ENCODE assay signal across 2 cellular contexts in the genomic region with DNA sequence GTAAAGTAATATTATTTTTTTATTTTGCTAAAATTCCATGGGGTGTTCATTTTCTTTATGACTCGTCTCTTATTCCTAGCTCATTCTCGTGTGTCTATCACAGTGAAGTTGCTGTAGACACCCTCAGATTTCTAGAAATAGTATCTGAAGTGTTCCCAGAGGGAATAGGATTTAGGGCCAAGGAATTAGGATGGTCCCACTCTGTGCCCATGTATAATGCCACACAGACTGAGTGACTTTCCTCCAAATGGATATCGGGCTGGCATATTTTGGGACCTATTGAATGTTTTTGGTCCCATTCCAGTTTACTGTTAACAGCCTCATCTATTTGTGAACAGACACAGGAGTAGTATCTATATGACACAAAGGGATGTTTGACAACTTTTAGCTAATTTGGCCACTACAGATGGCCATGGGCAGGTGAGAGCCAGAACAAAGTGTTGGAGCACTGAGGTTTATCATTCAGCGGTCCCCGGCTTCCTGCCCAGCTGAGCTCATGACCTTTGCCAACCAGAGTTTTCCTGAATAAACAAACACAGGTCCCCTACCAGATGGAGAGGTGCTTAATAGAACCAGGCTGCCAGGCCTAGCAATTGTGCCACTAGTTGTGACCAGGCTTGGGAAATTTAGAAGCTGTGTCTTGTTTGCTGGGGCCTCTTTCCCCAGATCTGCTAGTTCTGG.
TF ChIP-seq lines count a peak whose summit lies in the region.

No MANE protein-coding gene starts in this region.

TF ChIP-seq in A549, 52 proteins besides CTCF, POLR2A, EP300 and RAD21:
- TF ChIP-seq BHLHE40 (IDR thresholded peaks at IDR 0.05; ENCODE audit: low read depth, low read length) (no peak), RARB (CRISPR knock-in tag; IDR thresholded peaks at IDR 0.05) (no peak), PHF8 (IDR thresholded peaks at IDR 0.05; ENCODE audit: borderline replicate concordance, low read depth) (no peak), MYC (IDR thresholded peaks at IDR 0.05; ENCODE audit: borderline replicate concordance, low read length) (no peak), NR3C1 (IDR thresholded peaks at IDR 0.05) (no peak)
- TF ChIP-seq, protein P1, sequence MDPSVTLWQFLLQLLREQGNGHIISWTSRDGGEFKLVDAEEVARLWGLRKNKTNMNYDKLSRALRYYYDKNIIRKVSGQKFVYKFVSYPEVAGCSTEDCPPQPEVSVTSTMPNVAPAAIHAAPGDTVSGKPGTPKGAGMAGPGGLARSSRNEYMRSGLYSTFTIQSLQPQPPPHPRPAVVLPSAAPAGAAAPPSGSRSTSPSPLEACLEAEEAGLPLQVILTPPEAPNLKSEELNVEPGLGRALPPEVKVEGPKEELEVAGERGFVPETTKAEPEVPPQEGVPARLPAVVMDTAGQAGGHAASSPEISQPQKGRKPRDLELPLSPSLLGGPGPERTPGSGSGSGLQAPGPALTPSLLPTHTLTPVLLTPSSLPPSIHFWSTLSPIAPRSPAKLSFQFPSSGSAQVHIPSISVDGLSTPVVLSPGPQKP (IDR thresholded peaks at IDR 0.05; ENCODE audit: low read depth, low read length) = no peak
- TF ChIP-seq, protein P2, sequence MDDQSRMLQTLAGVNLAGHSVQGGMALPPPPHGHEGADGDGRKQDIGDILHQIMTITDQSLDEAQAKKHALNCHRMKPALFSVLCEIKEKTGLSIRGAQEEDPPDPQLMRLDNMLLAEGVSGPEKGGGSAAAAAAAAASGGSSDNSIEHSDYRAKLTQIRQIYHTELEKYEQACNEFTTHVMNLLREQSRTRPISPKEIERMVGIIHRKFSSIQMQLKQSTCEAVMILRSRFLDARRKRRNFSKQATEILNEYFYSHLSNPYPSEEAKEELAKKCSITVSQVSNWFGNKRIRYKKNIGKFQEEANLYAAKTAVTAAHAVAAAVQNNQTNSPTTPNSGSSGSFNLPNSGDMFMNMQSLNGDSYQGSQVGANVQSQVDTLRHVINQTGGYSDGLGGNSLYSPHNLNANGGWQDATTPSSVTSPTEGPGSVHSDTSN (IDR thresholded peaks at IDR 0.05) = no peak
- TF ChIP-seq, protein P3, sequence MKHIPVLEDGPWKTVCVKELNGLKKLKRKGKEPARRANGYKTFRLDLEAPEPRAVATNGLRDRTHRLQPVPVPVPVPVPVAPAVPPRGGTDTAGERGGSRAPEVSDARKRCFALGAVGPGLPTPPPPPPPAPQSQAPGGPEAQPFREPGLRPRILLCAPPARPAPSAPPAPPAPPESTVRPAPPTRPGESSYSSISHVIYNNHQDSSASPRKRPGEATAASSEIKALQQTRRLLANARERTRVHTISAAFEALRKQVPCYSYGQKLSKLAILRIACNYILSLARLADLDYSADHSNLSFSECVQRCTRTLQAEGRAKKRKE (CRISPR knock-in tag; IDR thresholded peaks at IDR 0.05; ENCODE audit: low read depth) = no peak

TF ChIP-seq in endothelial cell of umbilical vein, 7 proteins besides CTCF, POLR2A, EP300 and RAD21:
- peak; percentile 29 for TF ChIP-seq GATA2 (IDR thresholded peaks at IDR 0.05; ENCODE audit: insufficient read depth, insufficient read length, low read depth, low read length)
- no peak for TF ChIP-seq MYC (IDR thresholded peaks at IDR 0.05; ENCODE audit: low read depth, low read length)
- TF ChIP-seq, protein P4, sequence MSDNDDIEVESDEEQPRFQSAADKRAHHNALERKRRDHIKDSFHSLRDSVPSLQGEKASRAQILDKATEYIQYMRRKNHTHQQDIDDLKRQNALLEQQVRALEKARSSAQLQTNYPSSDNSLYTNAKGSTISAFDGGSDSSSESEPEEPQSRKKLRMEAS (IDR thresholded peaks at IDR 0.05; ENCODE audit: insufficient read depth, insufficient read length) = no peak
- TF ChIP-seq JUN (IDR thresholded peaks at IDR 0.05; ENCODE audit: borderline replicate concordance, insufficient read depth, insufficient read length, low read depth) = no peak
- TF ChIP-seq POLR2AphosphoS5 (IDR thresholded peaks at IDR 0.05; ENCODE audit: insufficient read depth, low read depth, low read length) = peak; percentile 79
